In genomic region chr3:49017229-49017615, GRCh38 we compare ENCODE assay signal across 8 cellular contexts. TPM values are rescaled to one million over a fixed set of nuclear protein-coding genes. Genes with fewer than 3 reads are reported as not detected.
A peak's percentile ranks its signal among the peaks of the same experiment; 100 is the strongest.
DNase-seq lines count a peak whose midpoint lies in the region; ATAC-seq, FAIRE-seq and TF ChIP-seq lines count a peak whose summit lies in the region.

No MANE protein-coding gene starts in this region.

- RAD21 ChIA-PET in GM12878 (lab: Charles Lee; ENCODE audit: unreplicated experiment), result interaction anchor here (1.0 to 2.3 kb wide), 2 partner anchors 28 to 30 kb away, joined by 4 to 12 read pairs; no protein-coding TSS in a partner anchor

- H3K4ac ChIP-seq in mesenchymal stem cell (ENCODE audit: low read depth in 1 of 2, low read length in 2 of 2), result peak overlapping the region in 1 of 2 experiments; percentile 85

- no peak for ATAC-seq in A549
- no peak for ATAC-seq in GM12878

- no peak overlapping the region for H2BK15ac ChIP-seq in mesenchymal stem cell (ENCODE audit: low read depth, poor library complexity, severe bottlenecking)

- H2BK12ac ChIP-seq in mesenchymal stem cell (ENCODE audit: low read length in 2 of 2), result no peak overlapping the region

- in situ Hi-C loops in HAP-1 (cut with MboI; ENCODE audit: low sequenced_read_pairs), result no loop called here
- in situ Hi-C loops in GM12878 (cut with MboI), result no loop called here

- H3K9ac ChIP-seq in GM12878 (ENCODE audit: control insufficient read depth, insufficient read depth, low read length), result peak overlapping the region; percentile 52; the same call in 1 of the 2 replicates
- H3K9ac ChIP-seq in mesenchymal stem cell (ENCODE audit: low read length), result peak overlapping the region; percentile 93

- H3K4me3 ChIP-seq in A549 (peak overlapping the region; percentile 84), HAP-1 (peak overlapping the region; percentile 84), GM12878 (peak overlapping the region; percentile 95), mesenchymal stem cell (ENCODE audit: insufficient read depth in 1 of 2, low read depth in 1 of 2, low read length in 2 of 2) (peak overlapping the region; percentile 81 to 94)

- no peak overlapping the region for H3K23ac ChIP-seq in mesenchymal stem cell (ENCODE audit: low read length in 2 of 2)

- H3K14ac ChIP-seq in mesenchymal stem cell (ENCODE audit: low read length in 2 of 2), result peak overlapping the region in 1 of 2 experiments; percentile 22

- SMC1A ChIA-PET in GM12878 (lab: Charles Lee; ENCODE audit: uncharacterized antibody, unreplicated experiment), result interaction anchor here (0.7 to 4.2 kb wide), 2 partner anchors 9 to 12 kb away, joined by 4 to 21 read pairs; partner anchors contain the start of genes IMPDH2 and WDR6

- TF ChIP-seq RAD21 in A549 (conservative IDR thresholded peaks at IDR 0.05 in 1 of 2, IDR thresholded peaks at IDR 0.05 in 1 of 2), result no peak
- no peak for TF ChIP-seq RAD21 in GM12878 (IDR thresholded peaks at IDR 0.05; ENCODE audit: insufficient read depth, low read depth, low read length)

- H3K27ac ChIP-seq in A549 (peak overlapping the region; percentile 83 to 93; a peak in 5 of 6 replicates), GM12878 (ENCODE audit: control insufficient read depth, insufficient read depth) (no peak overlapping the region; the same call in 1 of the 2 replicates), mesenchymal stem cell (ENCODE audit: low read length, poor library complexity, severe bottlenecking) (no peak overlapping the region)

- no peak overlapping the region for H4K8ac ChIP-seq in mesenchymal stem cell (ENCODE audit: low read length)

- H2BK5ac ChIP-seq in mesenchymal stem cell (ENCODE audit: low read depth, low read length, poor library complexity, severe bottlenecking), result no peak overlapping the region

- no peak for TF ChIP-seq CTCF in A549 (IDR thresholded peaks at IDR 0.05)
- no peak for TF ChIP-seq CTCF in GM12878 (IDR thresholded peaks at IDR 0.05 in 2 of 3, conservative IDR thresholded peaks at IDR 0.05 in 1 of 3; ENCODE audit: control insufficient read depth in 2 of 3, extremely low read depth in 1 of 3, insufficient read depth in 1 of 3, low read depth in 3 of 3, low read length in 3 of 3)

- H3K4me1 ChIP-seq in A549 (peaks cover 17% of the 10 kb centered on the region), HAP-1 (peaks cover 14% of the 10 kb centered on the region), GM12878 (ENCODE audit: control insufficient read depth, insufficient read depth, low read length) (peaks cover 5% of the 10 kb centered on the region; the same call in 1 of the 2 replicates), mesenchymal stem cell (ENCODE audit: control insufficient read depth, insufficient read depth, low read depth, low read length) (peaks cover 45% of the 10 kb centered on the region)

- H2BK120ac ChIP-seq in mesenchymal stem cell (ENCODE audit: low read depth, low read length), result no peak overlapping the region

- peaks cover 44% of the 10 kb centered on the region for H3K36me3 ChIP-seq in HAP-1 (replicated peaks)
- H3K36me3 ChIP-seq in GM12878 (ENCODE audit: control insufficient read depth in 2 of 2, insufficient read depth in 2 of 2, low read length in 1 of 2), result peaks cover 24 to 26% of the 10 kb centered on the region in 2 experiments
- peaks cover 49 to 50% of the 10 kb centered on the region in 2 experiments for H3K36me3 ChIP-seq in mesenchymal stem cell (ENCODE audit: control insufficient read depth in 1 of 2, insufficient read depth in 2 of 2, low read depth in 1 of 2, low read length in 2 of 2)

- peak overlapping the region; percentile 56 for H4K91ac ChIP-seq in mesenchymal stem cell (ENCODE audit: low read length)

- H3K9me3 ChIP-seq in A549 (no peaks in the 10 kb centered on the region), HAP-1 (no peaks in the 10 kb centered on the region), GM12878 (replicated peaks; ENCODE audit: control insufficient read depth, insufficient read depth, low read length) (no peaks in the 10 kb centered on the region), mesenchymal stem cell (ENCODE audit: control insufficient read depth, low read length) (no peaks in the 10 kb centered on the region)

- intact Hi-C loops in GM12878 (cut with micrococcal nuclease; ENCODE audit: unreplicated experiment), result no loop called here
- intact Hi-C loops in posterior cingulate gyrus (cut with DNase I), result no loop called here

- TF ChIP-seq POLR2A in A549 (IDR thresholded peaks at IDR 0.05; ENCODE audit: low read length) (no peak), GM12878 (IDR thresholded peaks at IDR 0.05; ENCODE audit: low read depth, low read length) (no peak)

- POLR2A ChIA-PET in A549 (lab: Yijun Ruan, JAX), result interaction anchor here (0.5 to 3.3 kb wide), 6 partner anchors 10 to 809 kb away, joined by 3 to 26 read pairs (median 4); partner anchors contain the start of genes P4HTM, QRICH1 and WDR6
- POLR2A ChIA-PET in GM12878 (lab: Charles Lee), result interaction anchor here (0.5 to 2.8 kb wide), 5 partner anchors 9 to 114 kb away, joined by 3 to 28 read pairs (median 6); partner anchors contain the start of genes QRICH1 and WDR6

- CTCF ChIA-PET in A549 (lab: Yijun Ruan, JAX), result interaction anchor here (0.5 to 30.1 kb wide), 3 partner anchors 9 to 449 kb away, joined by 3 to 385 read pairs (median 65); partner anchors contain the start of genes P4HTM and WDR6
- CTCF ChIA-PET in GM12878 (lab: Yijun Ruan, JAX), result interaction anchor here (0.6 to 5.9 kb wide), 3 partner anchors 8 to 28 kb away, joined by 3 to 83 read pairs (median 21); partner anchors contain the start of genes P4HTM and WDR6

- no peak for FAIRE-seq in A549 (lab: Jason Lieb, UNC)
- FAIRE-seq in GM12878 (lab: Jason Lieb, UNC), result no peak
- FAIRE-seq in HTR-8/SVneo (lab: Jason Lieb, UNC), result no peak

- H2AFZ ChIP-seq in GM12878 (ENCODE audit: control insufficient read depth, low read depth, low read length), result no peak overlapping the region
- no peak overlapping the region for H2AFZ ChIP-seq in mesenchymal stem cell (ENCODE audit: low read depth, low read length)

- no peak overlapping the region for H2AK5ac ChIP-seq in mesenchymal stem cell (ENCODE audit: low read length, severe bottlenecking)

- TF ChIP-seq EP300 in A549 (IDR thresholded peaks at IDR 0.05), result no peak
- TF ChIP-seq EP300 in GM12878 (IDR thresholded peaks at IDR 0.05; ENCODE audit: borderline replicate concordance in 1 of 2, control insufficient read depth in 1 of 2, low read depth in 2 of 2, low read length in 2 of 2), result no peak

- H3K79me2 ChIP-seq in GM12878 (ENCODE audit: control insufficient read depth, insufficient read depth, low read length), result peaks cover 29% of the 10 kb centered on the region

- H3K27me3 ChIP-seq in HAP-1 (ENCODE audit: low read depth) (no peaks in the 10 kb centered on the region), GM12878 (replicated peaks in 1 of 2; ENCODE audit: control insufficient read depth in 2 of 2, insufficient read depth in 2 of 2, low read length in 1 of 2) (no peaks in the 10 kb centered on the region), mesenchymal stem cell (ENCODE audit: control insufficient read depth in 1 of 2, insufficient read depth in 1 of 2, low read length in 2 of 2) (no peaks in the 10 kb centered on the region)

- DNase-seq in A549 (ENCODE audit: low read depth in 1 of 2, low spot score in 1 of 2) (no peak), HAP-1 (ENCODE audit: low spot score in 2 of 2) (no peak), GM12878 (ENCODE audit: low read depth, low spot score) (no peak), mesenchymal stem cell (peak; percentile 9), occipital lobe (lab: John Stamatoyannopoulos, UW) (no peak), posterior cingulate gyrus (no peak), GM19238 (ENCODE audit: insufficient read length, low spot score) (no peak), HTR-8/SVneo (ENCODE audit: insufficient read length, low spot score) (no peak)

- BruUV-seq in GM12878 (replicated peaks; lab: Mats Ljungman, UMichigan), result no TSS peak

- H3K79me1 ChIP-seq in mesenchymal stem cell (replicated peaks; ENCODE audit: low read length, poor library complexity, severe bottlenecking), result peaks cover 18% of the 10 kb centered on the region

- WGBS in A549 (ENCODE audit: missing lambda C conversion rate), result 83% methylated on average over 1 of the region's 2 CpGs
- WGBS in GM12878 (ENCODE audit: insufficient coverage, insufficient replicate concordance, low lambda C conversion rate, missing lambda C conversion rate), result 26% methylated on average over 2 of the region's 2 CpGs
- 88% methylated on average over 2 of the region's 2 CpGs for WGBS in mesenchymal stem cell

- 0 out of 2 replicates have a peak, but pooled peaks cover 3% of the 10 kb centered on the region for H4K20me1 ChIP-seq in GM12878 (ENCODE audit: control insufficient read depth, insufficient read depth)

- H3K4me2 ChIP-seq in A549 (peak overlapping the region; percentile 73), GM12878 (ENCODE audit: control insufficient read depth, insufficient read depth) (peak overlapping the region; percentile 86), mesenchymal stem cell (ENCODE audit: low read length, poor library complexity, severe bottlenecking) (peak overlapping the region; percentile 62)

- H3K18ac ChIP-seq in mesenchymal stem cell (ENCODE audit: low read depth in 1 of 2, low read length in 2 of 2), result no peak overlapping the region

RNA-seq across cellular contexts. Expression of gene DALRD3, which starts 1.2 kb away (rescaled TPM):
- polyA plus RNA-seq in A549 (2011; rRNA removed) (35.8 and 47.1 TPM in 2 replicates), A549 (2017; fragmentation: RNase III; extraction: RNeasy Plus Mini Kit Qiagen cat#74134 plus additional on column Dnase treatment) (20.1 to 21.4 TPM (median 20.5 TPM) in 3 replicates), GM12878 (2011; rRNA removed) (15.6 and 26.3 TPM in 2 replicates), GM12878 (2014; fragmentation: Illumina TruSeq; extraction: Trizol) (13.8 and 15.7 TPM in 2 replicates), GM12878 (2014; fragmentation: Nextera tagmentation; extraction: Ambion mirVana) (10 to 100 TPM; 10.1 to 21.9 TPM), GM12878 (2014; rRNA removed) (23.0 and 27.3 TPM in 2 replicates), GM12878 (2016; fragmentation: Nextera tagmentation; extraction: Ambion mirVana) (10 to 100 TPM; 21.2 to 26.0 TPM)
- polyA plus RNA-seq in A549 (2012; cell fraction: cytosol; rRNA removed), result 41.1 and 49.9 TPM in 2 replicates
- 126 and 127 TPM in 2 replicates for polyA plus RNA-seq in A549 (2012; cell fraction: nucleus; rRNA removed)
- polyA minus RNA-seq in A549 (2011; rRNA and poly(A)+ RNA removed), result 60.7 and 76.0 TPM in 2 replicates
- 13.2 and 15.2 TPM in 2 replicates for total RNA-seq in GM12878 (2013; cell fraction: nucleolus; rRNA removed)
- total RNA-seq in GM12878 (2014; rRNA removed) (28.2 and 30.4 TPM in 2 replicates), GM12878 (2014; rRNA removed; fragmentation: Illumina TruSeq; extraction: Trizol) (12.2 and 14.9 TPM in 2 replicates), GM12878 (2021) (20.5 and 23.7 TPM in 2 replicates), occipital lobe (47.4 TPM)
- 18.4 TPM for polyA plus RNA-seq in GM12878 (2011; ENCODE audit: low read depth)
- polyA plus RNA-seq in GM12878 (2011; cell fraction: cytosol; rRNA removed), result 43.0 and 43.1 TPM in 2 replicates
- polyA plus RNA-seq in GM12878 (2011; cell fraction: nucleus; rRNA removed), result 77.6 and 87.5 TPM in 2 replicates
- 18.4 and 24.7 TPM in 2 replicates for polyA plus RNA-seq in GM12878 (2012)
- 31.2 and 44.4 TPM in 2 replicates for polyA minus RNA-seq in GM12878 (2011; rRNA and poly(A)+ RNA removed)
- polyA minus RNA-seq in GM12878 (2011; cell fraction: cytosol; rRNA and poly(A)+ RNA removed), result 11.9 and 12.6 TPM in 2 replicates
- 21.5 and 34.7 TPM in 2 replicates for polyA minus RNA-seq in GM12878 (2011; cell fraction: nucleus; rRNA and poly(A)+ RNA removed)
- polyA plus RNA-seq in mesenchymal stem cell (2013, experiment 1 of 2), result 35.4 TPM
- 34.8 TPM for polyA plus RNA-seq in mesenchymal stem cell (2013, experiment 2 of 2)

RNA-seq across cellular contexts. Expression of gene NDUFAF3, which starts 4.7 kb away (rescaled TPM):
- polyA plus RNA-seq in A549 (2011; rRNA removed), result 44.3 and 46.5 TPM in 2 replicates
- polyA plus RNA-seq in A549 (2012; cell fraction: cytosol; rRNA removed), result 117 and 142 TPM in 2 replicates
- polyA plus RNA-seq in A549 (2012; cell fraction: nucleus; rRNA removed), result 75.9 and 117 TPM in 2 replicates
- polyA plus RNA-seq in A549 (2017; fragmentation: RNase III; extraction: RNeasy Plus Mini Kit Qiagen cat#74134 plus additional on column Dnase treatment), result 68.1 to 76.9 TPM (median 71.4 TPM) in 3 replicates
- polyA minus RNA-seq in A549 (2011; rRNA and poly(A)+ RNA removed), result 52.6 and 55.7 TPM in 2 replicates
- 33.2 and 42.5 TPM in 2 replicates for total RNA-seq in GM12878 (2013; cell fraction: nucleolus; rRNA removed)
- 133 and 136 TPM in 2 replicates for total RNA-seq in GM12878 (2014; rRNA removed)
- 34.1 and 37.1 TPM in 2 replicates for total RNA-seq in GM12878 (2014; rRNA removed; fragmentation: Illumina TruSeq; extraction: Trizol)
- total RNA-seq in GM12878 (2021), result 83.5 and 87.4 TPM in 2 replicates
- polyA plus RNA-seq in GM12878 (2011; ENCODE audit: low read depth), result 16.8 TPM
- 15.4 and 25.4 TPM in 2 replicates for polyA plus RNA-seq in GM12878 (2011; rRNA removed)
- 35.8 and 53.0 TPM in 2 replicates for polyA plus RNA-seq in GM12878 (2011; cell fraction: cytosol; rRNA removed)
- polyA plus RNA-seq in GM12878 (2011; cell fraction: nucleus; rRNA removed), result 32.3 and 42.2 TPM in 2 replicates
- 65.0 and 79.2 TPM in 2 replicates for polyA plus RNA-seq in GM12878 (2012)
- 13.3 and 40.4 TPM in 2 replicates for polyA plus RNA-seq in GM12878 (2014; fragmentation: Illumina TruSeq; extraction: Trizol)
- 10 to 100 TPM; 31.3 to 40.2 TPM for polyA plus RNA-seq in GM12878 (2014; fragmentation: Nextera tagmentation; extraction: Ambion mirVana)
- 103 and 121 TPM in 2 replicates for polyA plus RNA-seq in GM12878 (2014; rRNA removed)
- 100 to 1,000 TPM; 217 to 228 TPM for polyA plus RNA-seq in GM12878 (2016; fragmentation: Nextera tagmentation; extraction: Ambion mirVana)
- polyA minus RNA-seq in GM12878 (2011; rRNA and poly(A)+ RNA removed), result 16.4 and 40.1 TPM in 2 replicates
- 19.6 and 26.5 TPM in 2 replicates for polyA minus RNA-seq in GM12878 (2011; cell fraction: cytosol; rRNA and poly(A)+ RNA removed)
- 33.2 and 63.3 TPM in 2 replicates for polyA minus RNA-seq in GM12878 (2011; cell fraction: nucleus; rRNA and poly(A)+ RNA removed)
- 113 TPM for polyA plus RNA-seq in mesenchymal stem cell (2013, experiment 1 of 2)
- polyA plus RNA-seq in mesenchymal stem cell (2013, experiment 2 of 2), result 116 TPM
- 33.4 TPM for total RNA-seq in occipital lobe

RNA-seq across cellular contexts. Expression of gene WDR6, which starts 10.0 kb away (rescaled TPM):
- polyA plus RNA-seq in A549 (2011; rRNA removed) (64.2 and 80.5 TPM in 2 replicates), A549 (2017; fragmentation: RNase III; extraction: RNeasy Plus Mini Kit Qiagen cat#74134 plus additional on column Dnase treatment) (97.6 to 106 TPM (median 99.6 TPM) in 3 replicates), GM12878 (2011; rRNA removed) (53.5 and 119 TPM in 2 replicates), GM12878 (2014; fragmentation: Illumina TruSeq; extraction: Trizol) (60.4 and 105 TPM in 2 replicates), GM12878 (2014; fragmentation: Nextera tagmentation; extraction: Ambion mirVana) (10 to 100 TPM; 21.3 to 24.1 TPM), GM12878 (2014; rRNA removed) (126 and 141 TPM in 2 replicates), GM12878 (2016; fragmentation: Nextera tagmentation; extraction: Ambion mirVana) (100 to 1,000 TPM; 110 to 116 TPM)
- polyA plus RNA-seq in A549 (2012; cell fraction: cytosol; rRNA removed), result 105 and 126 TPM in 2 replicates
- 629 and 659 TPM in 2 replicates for polyA plus RNA-seq in A549 (2012; cell fraction: nucleus; rRNA removed)
- 96.2 and 100 TPM in 2 replicates for polyA minus RNA-seq in A549 (2011; rRNA and poly(A)+ RNA removed)
- total RNA-seq in GM12878 (2013; cell fraction: nucleolus; rRNA removed), result 194 and 215 TPM in 2 replicates
- total RNA-seq in GM12878 (2014; rRNA removed) (72.6 and 85.5 TPM in 2 replicates), GM12878 (2014; rRNA removed; fragmentation: Illumina TruSeq; extraction: Trizol) (57.8 and 59.9 TPM in 2 replicates), GM12878 (2021) (150 and 169 TPM in 2 replicates), occipital lobe (85.6 TPM)
- 121 TPM for polyA plus RNA-seq in GM12878 (2011; ENCODE audit: low read depth)
- polyA plus RNA-seq in GM12878 (2011; cell fraction: cytosol; rRNA removed), result 133 and 171 TPM in 2 replicates
- 1,270 and 1,449 TPM in 2 replicates for polyA plus RNA-seq in GM12878 (2011; cell fraction: nucleus; rRNA removed)
- polyA plus RNA-seq in GM12878 (2012), result 156 and 221 TPM in 2 replicates
- 115 and 118 TPM in 2 replicates for polyA minus RNA-seq in GM12878 (2011; rRNA and poly(A)+ RNA removed)
- 32.7 and 37.9 TPM in 2 replicates for polyA minus RNA-seq in GM12878 (2011; cell fraction: cytosol; rRNA and poly(A)+ RNA removed)
- polyA minus RNA-seq in GM12878 (2011; cell fraction: nucleus; rRNA and poly(A)+ RNA removed), result 59.1 and 87.9 TPM in 2 replicates
- 54.8 TPM for polyA plus RNA-seq in mesenchymal stem cell (2013, experiment 1 of 2)
- polyA plus RNA-seq in mesenchymal stem cell (2013, experiment 2 of 2), result 51.7 TPM

RNA-seq across cellular contexts. Expression of gene IMPDH2, which starts 12.0 kb away (rescaled TPM):
- polyA plus RNA-seq in A549 (2011; rRNA removed) (212 and 222 TPM in 2 replicates), A549 (2017; fragmentation: RNase III; extraction: RNeasy Plus Mini Kit Qiagen cat#74134 plus additional on column Dnase treatment) (175 to 203 TPM (median 177 TPM) in 3 replicates), GM12878 (2011; rRNA removed) (152 and 190 TPM in 2 replicates), GM12878 (2014; fragmentation: Illumina TruSeq; extraction: Trizol) (293 and 341 TPM in 2 replicates), GM12878 (2014; fragmentation: Nextera tagmentation; extraction: Ambion mirVana) (100 to 1,000 TPM; 386 to 424 TPM), GM12878 (2014; rRNA removed) (354 and 382 TPM in 2 replicates), GM12878 (2016; fragmentation: Nextera tagmentation; extraction: Ambion mirVana) (100 to 1,000 TPM; 229 to 255 TPM)
- polyA plus RNA-seq in A549 (2012; cell fraction: cytosol; rRNA removed), result 207 and 237 TPM in 2 replicates
- 220 and 246 TPM in 2 replicates for polyA plus RNA-seq in A549 (2012; cell fraction: nucleus; rRNA removed)
- polyA minus RNA-seq in A549 (2011; rRNA and poly(A)+ RNA removed), result 336 and 390 TPM in 2 replicates
- total RNA-seq in GM12878 (2013; cell fraction: nucleolus; rRNA removed), result 55.4 and 63.7 TPM in 2 replicates
- total RNA-seq in GM12878 (2014; rRNA removed) (372 and 393 TPM in 2 replicates), GM12878 (2014; rRNA removed; fragmentation: Illumina TruSeq; extraction: Trizol) (334 and 349 TPM in 2 replicates), GM12878 (2021) (308 and 317 TPM in 2 replicates), occipital lobe (190 TPM)
- polyA plus RNA-seq in GM12878 (2011; ENCODE audit: low read depth), result 134 TPM
- polyA plus RNA-seq in GM12878 (2011; cell fraction: cytosol; rRNA removed), result 208 and 253 TPM in 2 replicates
- 262 and 292 TPM in 2 replicates for polyA plus RNA-seq in GM12878 (2011; cell fraction: nucleus; rRNA removed)
- 207 and 239 TPM in 2 replicates for polyA plus RNA-seq in GM12878 (2012)
- polyA minus RNA-seq in GM12878 (2011; rRNA and poly(A)+ RNA removed), result 372 and 405 TPM in 2 replicates
- polyA minus RNA-seq in GM12878 (2011; cell fraction: cytosol; rRNA and poly(A)+ RNA removed), result 143 and 161 TPM in 2 replicates
- 90.9 and 128 TPM in 2 replicates for polyA minus RNA-seq in GM12878 (2011; cell fraction: nucleus; rRNA and poly(A)+ RNA removed)
- 136 TPM for polyA plus RNA-seq in mesenchymal stem cell (2013, experiment 1 of 2)
- 134 TPM for polyA plus RNA-seq in mesenchymal stem cell (2013, experiment 2 of 2)

RNA-seq across cellular contexts. Expression of gene P4HTM, which starts 27.2 kb away (rescaled TPM):
- polyA plus RNA-seq in A549 (2011; rRNA removed), result 16.4 and 18.9 TPM in 2 replicates
- polyA plus RNA-seq in A549 (2012; cell fraction: cytosol; rRNA removed), result 23.9 and 26.5 TPM in 2 replicates
- 77.9 and 98.6 TPM in 2 replicates for polyA plus RNA-seq in A549 (2012; cell fraction: nucleus; rRNA removed)
- polyA plus RNA-seq in A549 (2017; fragmentation: RNase III; extraction: RNeasy Plus Mini Kit Qiagen cat#74134 plus additional on column Dnase treatment), result 12.1 to 14.4 TPM (median 13.8 TPM) in 3 replicates
- polyA minus RNA-seq in A549 (2011; rRNA and poly(A)+ RNA removed), result 26.4 and 30.0 TPM in 2 replicates
- 81.4 and 96.2 TPM in 2 replicates for total RNA-seq in GM12878 (2013; cell fraction: nucleolus; rRNA removed)
- total RNA-seq in GM12878 (2014; rRNA removed), result 27.1 and 31.1 TPM in 2 replicates
- total RNA-seq in GM12878 (2014; rRNA removed; fragmentation: Illumina TruSeq; extraction: Trizol), result 13.6 and 13.7 TPM in 2 replicates
- total RNA-seq in GM12878 (2021), result 24.4 and 28.6 TPM in 2 replicates
- 8.2 TPM for polyA plus RNA-seq in GM12878 (2011; ENCODE audit: low read depth)
- 15.8 and 23.6 TPM in 2 replicates for polyA plus RNA-seq in GM12878 (2011; rRNA removed)
- polyA plus RNA-seq in GM12878 (2011; cell fraction: cytosol; rRNA removed), result 23.6 and 35.3 TPM in 2 replicates
- polyA plus RNA-seq in GM12878 (2011; cell fraction: nucleus; rRNA removed), result 153 and 183 TPM in 2 replicates
- 16.8 and 20.6 TPM in 2 replicates for polyA plus RNA-seq in GM12878 (2012)
- polyA plus RNA-seq in GM12878 (2014; fragmentation: Illumina TruSeq; extraction: Trizol), result 5.3 and 9.7 TPM in 2 replicates
- polyA plus RNA-seq in GM12878 (2014; fragmentation: Nextera tagmentation; extraction: Ambion mirVana), result 1 to 10 TPM in 1 of 2 experiments, under 1 TPM in 1; 0.76 to 6.5 TPM
- polyA plus RNA-seq in GM12878 (2014; rRNA removed), result 28.7 and 28.8 TPM in 2 replicates
- polyA plus RNA-seq in GM12878 (2016; fragmentation: Nextera tagmentation; extraction: Ambion mirVana), result 10 to 100 TPM; 22.7 to 23.1 TPM
- polyA minus RNA-seq in GM12878 (2011; rRNA and poly(A)+ RNA removed), result 33.9 and 57.0 TPM in 2 replicates
- 22.1 and 39.0 TPM in 2 replicates for polyA minus RNA-seq in GM12878 (2011; cell fraction: cytosol; rRNA and poly(A)+ RNA removed)
- 65.0 and 89.6 TPM in 2 replicates for polyA minus RNA-seq in GM12878 (2011; cell fraction: nucleus; rRNA and poly(A)+ RNA removed)
- polyA plus RNA-seq in mesenchymal stem cell (2013, experiment 1 of 2), result 19.1 TPM
- 19.3 TPM for polyA plus RNA-seq in mesenchymal stem cell (2013, experiment 2 of 2)
- total RNA-seq in occipital lobe, result 53.0 TPM

Comparison
In these comparisons a context has a peak if more than half of its experiments do, and no peak if none do; other contexts are left out.
1. H3K27ac ChIP-seq: peak in A549 (2 of 2); none in GM12878 (single experiment) and mesenchymal stem cell (single experiment).
2. Peak in every context shown above with its lines, with median percentiles within 50 percentile points of each other: H3K4me2 ChIP-seq and H3K4me3 ChIP-seq.